14 cellular contexts compared by ENCODE assay signal in the genomic region with DNA sequence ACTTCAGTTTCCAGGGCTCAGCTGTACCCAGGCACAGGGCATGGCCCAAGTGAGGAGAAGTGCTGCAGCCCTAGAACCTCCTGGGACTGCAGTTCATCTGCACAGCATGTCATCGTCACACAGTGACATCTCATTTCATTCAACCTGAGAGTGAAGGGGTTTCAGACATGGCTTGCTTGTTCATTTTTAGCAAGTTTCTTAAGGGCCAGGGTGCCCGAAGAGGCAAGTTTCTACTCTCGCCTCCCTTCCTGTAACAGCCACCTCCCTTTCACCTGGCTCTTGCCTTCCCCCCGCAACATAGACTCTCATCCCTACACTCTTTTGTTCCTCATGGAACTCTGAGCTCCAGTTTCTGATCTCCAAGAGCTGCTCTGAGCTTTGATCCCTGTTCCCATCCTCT.
DNase-seq lines count a peak whose midpoint lies in the region; ATAC-seq and TF ChIP-seq lines count a peak whose summit lies in the region.
"Had no signal": no experiment of that assay in that cellular context is flagged by ENCODE, and none has a peak within 500 bp of the region (broad histone marks: within the 10 kb centered on the region; RNA-seq: fewer than 3 reads in every experiment).

No MANE protein-coding gene starts in this region.

- H3K79me2 ChIP-seq in MM.1S (ENCODE audit: low read length) = peaks cover 35% of the 10 kb centered on the region
- H3K79me2 ChIP-seq: parathyroid adenoma had no signal

- no peak for TF ChIP-seq CTCF in MM.1S (IDR thresholded peaks at IDR 0.05; ENCODE audit: low read length)
- TF ChIP-seq CTCF in foreskin fibroblast (IDR thresholded peaks at IDR 0.05; ENCODE audit: low read depth, low read length) = no peak

- H2AFZ ChIP-seq in MM.1S (ENCODE audit: low read length) = no peak overlapping the region
- H2AFZ ChIP-seq: parathyroid adenoma had no signal

- H3K4me3 ChIP-seq in MM.1S (ENCODE audit: low read length) (no peak overlapping the region), foreskin fibroblast (ENCODE audit: low read depth in 1 of 2, low read length in 2 of 2) (no peak overlapping the region)
- H3K4me3 ChIP-seq: esophagus squamous epithelium, thyroid gland had no signal

- peak overlapping the region; percentile 37; the same call in 1 of the 2 replicates for H3K27ac ChIP-seq in MM.1S (ENCODE audit: low read length)
- H3K27ac ChIP-seq: parathyroid adenoma, thyroid gland had no signal

- no peak for TF ChIP-seq POLR2A in GM18505 (IDR thresholded peaks at IDR 0.05; ENCODE audit: borderline replicate concordance, extremely low read depth, insufficient read depth, insufficient read length)

- H3K27me3 ChIP-seq in MM.1S (replicated peaks; ENCODE audit: insufficient read depth, low read length) = no peaks in the 10 kb centered on the region
- H3K27me3 ChIP-seq: esophagus squamous epithelium, thyroid gland had no signal

- ATAC-seq in GM18505 (IDR thresholded peaks at IDR 0.05; ENCODE audit: unreplicated experiment) (peak; percentile 57), GM19455 (IDR thresholded peaks at IDR 0.05; ENCODE audit: unreplicated experiment) (peak; percentile 88), HG02938 (IDR thresholded peaks at IDR 0.05; ENCODE audit: unreplicated experiment) (peak; percentile 68)

- peaks cover 57% of the 10 kb centered on the region for H3K4me1 ChIP-seq in MM.1S (ENCODE audit: low read length)

- H3K9me3 ChIP-seq in MM.1S (replicated peaks; ENCODE audit: insufficient read depth, low read length) = no peaks in the 10 kb centered on the region
- H3K9me3 ChIP-seq: esophagus squamous epithelium, thyroid gland had no signal

- H4K20me1 ChIP-seq in MM.1S (ENCODE audit: insufficient read depth, low read length) = no peaks in the 10 kb centered on the region

- H3F3A ChIP-seq in MM.1S (ENCODE audit: insufficient read depth, low read length) = peaks cover 32% of the 10 kb centered on the region

- no peaks in the 10 kb centered on the region for H3K36me3 ChIP-seq in MM.1S (replicated peaks; ENCODE audit: insufficient read depth, low read length)
- H3K36me3 ChIP-seq: esophagus squamous epithelium, thyroid gland had no signal

- H3K9ac ChIP-seq in MM.1S (ENCODE audit: low read length) = no peak overlapping the region
- H3K9ac ChIP-seq: parathyroid adenoma had no signal

- peak; percentile 88 for DNase-seq in MM.1S
- DNase-seq in NCI-H2196 treated with DMSO at 0.1 percent for 48 hours (lab: John Stamatoyannopoulos, UW; ENCODE audit: unreplicated experiment) = no peak
- no peak for DNase-seq in mesenteric fat pad (ENCODE audit: low spot score)
- no peak for DNase-seq in foreskin fibroblast
- DNase-seq in NCI-H128 (lab: John Stamatoyannopoulos, UW; ENCODE audit: unreplicated experiment) = no peak
- DNase-seq: CD4-positive, CD25-positive, alpha-beta regulatory T cell; esophagus squamous epithelium; KBM-7; NCI-H526; thyroid gland had no signal

- H3K9me2 ChIP-seq in MM.1S (replicated peaks; ENCODE audit: insufficient read depth, low read length) = no peaks in the 10 kb centered on the region

- H3K4me2 ChIP-seq in MM.1S (ENCODE audit: low read depth, low read length) = peak overlapping the region; percentile 61
